ENCODE assay signal across 14 cellular contexts in genomic region chr16:318628-319027, GRCh38. TPM values are rescaled to one million over a fixed set of nuclear protein-coding genes. Genes with fewer than 3 reads are reported as not detected.
DNase-seq lines count a peak whose midpoint lies in the region; ATAC-seq and TF ChIP-seq lines count a peak whose summit lies in the region.
"Had no signal": no experiment of that assay in that cellular context is flagged by ENCODE, and none has a peak within 500 bp of the region (broad histone marks: within the 10 kb centered on the region; RNA-seq: fewer than 3 reads in every experiment).

No MANE protein-coding gene starts in this region.

- H3K27ac Mint-ChIP-seq in WTC11: peak overlapping the region; percentile 67; the same call in 1 of the 2 replicates
- no peak overlapping the region for H3K27ac Mint-ChIP-seq in mesothelial cell of epicardium
- no peak overlapping the region for H3K27ac Mint-ChIP-seq in CD4-positive, alpha-beta T cell
- no peak overlapping the region for H3K27ac Mint-ChIP-seq in activated CD4-positive, alpha-beta memory T cell treated with anti-CD3 and anti-CD28 coated beads for 36 hours
- H3K27ac Mint-ChIP-seq: memory B cell had no signal

- H3K79me2 ChIP-seq in DOHH2 (ENCODE audit: control insufficient read depth, low read length): peaks cover 72% of the 10 kb centered on the region

- H3K4me3 Mint-ChIP-seq in WTC11: no peak overlapping the region
- H3K4me3 Mint-ChIP-seq in mesothelial cell of epicardium: no peak overlapping the region
- no peak overlapping the region for H3K4me3 Mint-ChIP-seq in CD4-positive, alpha-beta T cell
- no peak overlapping the region for H3K4me3 Mint-ChIP-seq in activated CD4-positive, alpha-beta memory T cell treated with anti-CD3 and anti-CD28 coated beads for 36 hours
- H3K4me3 Mint-ChIP-seq: memory B cell had no signal

- H3K9me3 ChIP-seq in DOHH2 (ENCODE audit: control insufficient read depth, insufficient read depth, low read length): no peaks in the 10 kb centered on the region
- H3K9me3 ChIP-seq in HUES48 (ENCODE audit: control insufficient read depth, insufficient read depth, low read length): no peaks in the 10 kb centered on the region
- no peaks in the 10 kb centered on the region for H3K9me3 ChIP-seq in CD4-positive, alpha-beta T cell (ENCODE audit: control insufficient read depth, low read length)
- H3K9me3 ChIP-seq: gastrocnemius medialis had no signal

- H3K4me2 ChIP-seq in DOHH2 (ENCODE audit: low read length): no peak overlapping the region

- H4K20me1 ChIP-seq in DOHH2 (ENCODE audit: control insufficient read depth, insufficient read depth, low read depth, low read length): peaks cover 4% of the 10 kb centered on the region

- intact Hi-C loops in left colon (cut with DNase I, micrococcal nuclease): no loop called here
- intact Hi-C loops in CD4-positive, alpha-beta T cell (cut with DNase I, micrococcal nuclease): no loop called here
- intact Hi-C loops in activated CD4-positive, alpha-beta memory T cell treated with anti-CD3 and anti-CD28 coated beads for 36 hours (cut with micrococcal nuclease): no loop called here

- H3K27me3 ChIP-seq in DOHH2 (ENCODE audit: control insufficient read depth, low read length) (no peaks in the 10 kb centered on the region), HUES48 (ENCODE audit: control insufficient read depth, insufficient read depth, low read length) (no peaks in the 10 kb centered on the region)
- no peaks in the 10 kb centered on the region for H3K27me3 ChIP-seq in CD4-positive, alpha-beta T cell (ENCODE audit: control insufficient read depth, insufficient read depth, low read length)
- H3K27me3 ChIP-seq: gastrocnemius medialis had no signal

- H3K27me3 Mint-ChIP-seq in WTC11 (ENCODE audit: low read depth) (no peaks in the 10 kb centered on the region), mesothelial cell of epicardium (ENCODE audit: low read depth) (no peaks in the 10 kb centered on the region)
- no peaks in the 10 kb centered on the region for H3K27me3 Mint-ChIP-seq in CD4-positive, alpha-beta T cell
- no peaks in the 10 kb centered on the region for H3K27me3 Mint-ChIP-seq in activated CD4-positive, alpha-beta memory T cell treated with anti-CD3 and anti-CD28 coated beads for 36 hours
- H3K27me3 Mint-ChIP-seq: memory B cell had no signal

- peaks cover 4% of the 10 kb centered on the region; the same call in 1 of the 2 replicates for H3K36me3 Mint-ChIP-seq in WTC11
- H3K36me3 Mint-ChIP-seq in mesothelial cell of epicardium: peaks cover 11% of the 10 kb centered on the region
- peaks cover 31% of the 10 kb centered on the region for H3K36me3 Mint-ChIP-seq in CD4-positive, alpha-beta T cell (ENCODE audit: low read depth)
- no peaks in the 10 kb centered on the region for H3K36me3 Mint-ChIP-seq in activated CD4-positive, alpha-beta memory T cell treated with anti-CD3 and anti-CD28 coated beads for 36 hours

- POLR2A ChIA-PET in WTC11 (lab: Charles Lee): no interaction called here
- POLR2A ChIA-PET in CD4-positive, alpha-beta T cell (lab: Charles Lee): no interaction called here
- POLR2A ChIA-PET in activated CD4-positive, alpha-beta memory T cell treated with anti-CD3 and anti-CD28 coated beads for 36 hours (lab: Charles Lee): no interaction called here

- ATAC-seq in WTC11: peak; percentile 96
- peak; percentile 18 for ATAC-seq in left colon
- no peak for ATAC-seq in CD4-positive, alpha-beta T cell (ENCODE audit: poor library complexity)
- ATAC-seq: gastrocnemius medialis had no signal

- H3K27ac ChIP-seq in DOHH2 (ENCODE audit: low read depth, low read length) (no peak overlapping the region), HUES48 (ENCODE audit: low read depth, low read length) (peak overlapping the region; percentile 38)
- H3K27ac ChIP-seq in CD4-positive, alpha-beta T cell (ENCODE audit: low read depth, low read length): no peak overlapping the region
- H3K27ac ChIP-seq: gastrocnemius medialis had no signal

- H3K9ac ChIP-seq in HUES48 (ENCODE audit: low read depth, low read length): no peak overlapping the region

- TF ChIP-seq CTCF in DOHH2 (IDR thresholded peaks at IDR 0.05; ENCODE audit: low read depth, low read length, poor library complexity, severe bottlenecking) (peak; percentile 31), WTC11 (IDR thresholded peaks at IDR 0.05) (0 out of 2 replicates have a peak, but pooled peaks have one; percentile 42), mesothelial cell of epicardium (IDR thresholded peaks at IDR 0.05; ENCODE audit: unreplicated experiment) (no peak)
- no peak for TF ChIP-seq CTCF in CD4-positive, alpha-beta T cell (IDR thresholded peaks at IDR 0.05)

- H3K9me3 Mint-ChIP-seq in WTC11 (no peaks in the 10 kb centered on the region), mesothelial cell of epicardium (no peaks in the 10 kb centered on the region)
- no peaks in the 10 kb centered on the region for H3K9me3 Mint-ChIP-seq in CD4-positive, alpha-beta T cell
- no peaks in the 10 kb centered on the region for H3K9me3 Mint-ChIP-seq in activated CD4-positive, alpha-beta memory T cell treated with anti-CD3 and anti-CD28 coated beads for 36 hours
- H3K9me3 Mint-ChIP-seq: CD8-positive, alpha-beta memory T cell; memory B cell had no signal

- DNase-seq in WTC11 (ENCODE audit: low spot score) (peak; percentile 82), left colon (no peak), mesothelial cell of epicardium (ENCODE audit: low spot score in 2 of 2, unreplicated experiment in 2 of 2) (no peak), NCI-H2029 treated with DMSO at 0.1 percent for 48 hours (lab: John Stamatoyannopoulos, UW) (no peak)
- DNase-seq in CD4-positive, alpha-beta T cell: no peak
- no peak for DNase-seq in activated CD4-positive, alpha-beta memory T cell treated with anti-CD3 and anti-CD28 coated beads for 36 hours
- DNase-seq: activated CD4-positive, alpha-beta T cell treated with anti-CD3 and anti-CD28 coated beads, Interleukin-2, amount 50 U/mL, for 1 hour; CD8-positive, alpha-beta memory T cell; gastrocnemius medialis; KG1; NCI-H446 treated with DMSO at 0.1 percent for 48 hours had no signal

- H3K4me1 Mint-ChIP-seq in WTC11 (peaks cover 19% of the 10 kb centered on the region), mesothelial cell of epicardium (no peaks in the 10 kb centered on the region)
- peaks cover 55% of the 10 kb centered on the region for H3K4me1 Mint-ChIP-seq in CD4-positive, alpha-beta T cell (ENCODE audit: low read depth)
- H3K4me1 Mint-ChIP-seq in activated CD4-positive, alpha-beta memory T cell treated with anti-CD3 and anti-CD28 coated beads for 36 hours (ENCODE audit: low read depth): peaks cover 30% of the 10 kb centered on the region

- no peaks in the 10 kb centered on the region for H3K9me2 ChIP-seq in DOHH2 (replicated peaks; ENCODE audit: control insufficient read depth, low read length)

- no peaks in the 10 kb centered on the region for H3F3A ChIP-seq in DOHH2 (ENCODE audit: control insufficient read depth, insufficient read depth)

- H3K36me3 ChIP-seq in DOHH2 (ENCODE audit: control insufficient read depth, low read length): peaks cover 12% of the 10 kb centered on the region
- peaks cover 14% of the 10 kb centered on the region for H3K36me3 ChIP-seq in HUES48 (ENCODE audit: control insufficient read depth, insufficient read depth, low read length)

- H3K4me1 ChIP-seq in DOHH2 (ENCODE audit: control insufficient read depth, low read length) (peaks cover 3% of the 10 kb centered on the region), HUES48 (ENCODE audit: control insufficient read depth, insufficient read depth, low read length) (peaks cover 10% of the 10 kb centered on the region; the same call in 1 of the 2 replicates)
- H3K4me1 ChIP-seq: gastrocnemius medialis had no signal

- no peak overlapping the region for H3K4me3 ChIP-seq in DOHH2 (ENCODE audit: low read length)
- H3K4me3 ChIP-seq in HUES48 (ENCODE audit: low read depth, low read length): no peak overlapping the region
- H3K4me3 ChIP-seq: gastrocnemius medialis had no signal

- CTCF ChIA-PET in WTC11 (lab: Charles Lee): interaction anchor here (0.6 to 1.8 kb wide), 18 partner anchors 9 to 212 kb away, joined by 3 to 8 read pairs (median 4); partner anchors contain the start of gene AXIN1
- CTCF ChIA-PET in CD4-positive, alpha-beta T cell (lab: Charles Lee): no interaction called here
- CTCF ChIA-PET in activated CD4-positive, alpha-beta memory T cell treated with anti-CD3 and anti-CD28 coated beads for 36 hours (lab: Charles Lee): interaction anchor here (1.4 kb wide), 1 partner anchor 221 kb away, joined by 3 read pairs; no protein-coding TSS in a partner anchor

TF ChIP-seq in WTC11, 78 proteins besides CTCF, POLR2A, EP300 and RAD21 (continues in another document):
- TF ChIP-seq CBFB (CRISPR knock-in tag; IDR thresholded peaks at IDR 0.05; ENCODE audit: low read depth): no peak

RNA-seq across cellular contexts. Expression of gene AXIN1, which starts 33.9 kb away (rescaled TPM):
- total RNA-seq in WTC11 (2021) (48.0 to 50.3 TPM (median 48.9 TPM) in 3 replicates), left colon (10 to 100 TPM; 32.8 to 38.4 TPM), mesothelial cell of epicardium (31.1 to 34.0 TPM (median 33.2 TPM) in 3 replicates)
- total RNA-seq in CD4-positive, alpha-beta T cell: 10 to 100 TPM; 24.7 to 26.3 TPM
- total RNA-seq in activated CD4-positive, alpha-beta memory T cell treated with anti-CD3 and anti-CD28 coated beads for 36 hours: 10 to 100 TPM; 18.6 to 20.5 TPM

RNA-seq across cellular contexts. Expression of gene PDIA2, which starts 35.7 kb away (rescaled TPM):
- total RNA-seq in WTC11 (2021) (1.9 to 2.4 TPM (median 2.3 TPM) in 3 replicates), left colon (1 to 10 TPM in 1 of 2 donors, under 1 TPM in 1; 0.67 to 2.1 TPM), mesothelial cell of epicardium (2.1 to 3.3 TPM (median 2.7 TPM) in 3 replicates)
- total RNA-seq in CD4-positive, alpha-beta T cell: not detected
- total RNA-seq in activated CD4-positive, alpha-beta memory T cell treated with anti-CD3 and anti-CD28 coated beads for 36 hours: not detected
- total RNA-seq: CD8-positive, alpha-beta memory T cell had no signal

RNA-seq across cellular contexts. Expression of gene ARHGDIG, which starts 38.2 kb away (rescaled TPM):
- total RNA-seq in WTC11 (2021) (3.4 to 4.0 TPM (median 3.5 TPM) in 3 replicates), left colon (1 to 10 TPM; 2.4 to 6.5 TPM), mesothelial cell of epicardium (3.6 to 4.8 TPM (median 4.7 TPM) in 3 replicates)
- under 1 TPM in 1 of 2 experiments, not detected in 1; 0.42 TPM for total RNA-seq in CD4-positive, alpha-beta T cell
- total RNA-seq in activated CD4-positive, alpha-beta memory T cell treated with anti-CD3 and anti-CD28 coated beads for 36 hours: not detected
- total RNA-seq: CD8-positive, alpha-beta memory T cell had no signal

RNA-seq across cellular contexts. Expression of gene RGS11, which starts 42.9 kb away (rescaled TPM):
- 1.8 to 2.7 TPM (median 2.3 TPM) in 3 replicates for total RNA-seq in WTC11 (2021)
- 1 to 10 TPM; 2.6 to 7.6 TPM for total RNA-seq in left colon
- total RNA-seq in mesothelial cell of epicardium: 3.4 to 4.0 TPM (median 3.5 TPM) in 3 replicates
- not detected for total RNA-seq in CD4-positive, alpha-beta T cell
- under 1 TPM in 1 of 2 experiments, not detected in 1; 0.14 TPM for total RNA-seq in activated CD4-positive, alpha-beta memory T cell treated with anti-CD3 and anti-CD28 coated beads for 36 hours

RNA-seq across cellular contexts. Expression of gene MRPL28, which starts 51.7 kb away (rescaled TPM):
- total RNA-seq in WTC11 (2021) (119 to 144 TPM (median 140 TPM) in 3 replicates), left colon (10 to 100 TPM; 47.7 to 48.2 TPM), mesothelial cell of epicardium (75.3 to 75.9 TPM (median 75.9 TPM) in 3 replicates)
- total RNA-seq in CD4-positive, alpha-beta T cell: 10 to 100 TPM; 19.6 to 19.7 TPM
- total RNA-seq in activated CD4-positive, alpha-beta memory T cell treated with anti-CD3 and anti-CD28 coated beads for 36 hours: 10 to 100 TPM; 76.8 to 77.3 TPM

Comparison
In these comparisons a context has a peak if more than half of its experiments do, and no peak if none do; other contexts are left out.
1. CTCF ChIP-seq: peak in DOHH2 (single experiment) and WTC11 (single experiment); none in mesothelial cell of epicardium (single experiment) and CD4-positive, alpha-beta T cell (single experiment).